In the genomic region with DNA sequence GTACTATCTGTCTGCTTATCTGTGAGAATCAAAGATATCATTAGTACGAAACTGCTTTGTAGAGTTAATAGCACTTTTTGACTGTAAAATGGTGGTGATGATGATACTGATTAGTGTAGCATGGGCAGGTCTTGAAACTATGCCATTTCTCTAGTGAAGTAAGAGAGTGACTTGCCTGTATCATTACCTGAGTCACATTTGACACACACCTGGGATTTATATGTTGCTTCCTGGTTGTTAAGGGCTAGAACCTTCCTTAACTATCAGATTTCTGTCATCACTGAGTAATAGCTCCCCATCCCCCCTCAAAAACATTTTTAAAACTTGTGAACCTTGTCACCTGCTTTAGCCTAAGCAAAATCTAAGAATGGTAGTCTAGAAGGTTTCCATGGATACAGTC, we compare ENCODE assay signal across 25 cellular contexts.
"Had no signal": no experiment of that assay in that cellular context is flagged by ENCODE, and none has a peak within 500 bp of the region (broad histone marks: within the 10 kb centered on the region; RNA-seq: fewer than 3 reads in every experiment).

No MANE protein-coding gene starts in this region.

- DNase-seq: colonic mucosa; effector CD8-positive, alpha-beta T cell; endodermal cell; erythroblast; gastrocnemius medialis; head of caudate nucleus; mesenchymal stem cell; mucosa of descending colon; naive B cell; pancreas; right lobe of liver; small intestine; stimulated activated CD4-positive, alpha-beta T cell treated with anti-CD3 and anti-CD28 coated beads, Interleukin-15, amount 100 ng/mL, for 24 hours; stimulated activated CD4-positive, alpha-beta T cell treated with anti-CD3 and anti-CD28 coated beads, Interleukin-4, amount 100 ng/mL, for 1 hour; stimulated activated CD8-positive, alpha-beta memory T cell treated with anti-CD3 and anti-CD28 coated beads, Interleukin-4, amount 100 ng/mL, for 48 hours; stimulated activated naive CD4-positive, alpha-beta T cell; stimulated activated naive CD8-positive, alpha-beta T cell treated with anti-CD3 and anti-CD28 coated beads, Interleukin-15, amount 100 ng/mL, for 72 hours; transverse colon; upper lobe of right lung; uterus had no signal

- ATAC-seq: gastrocnemius medialis; left lobe of liver; mucosa of descending colon; natural killer cell treated with Interleukin-12 subunit alpha and Interleukin-12 subunit beta and Interleukin-15 and Interleukin-18, amount 100 ng/mL, for 72 hours; pancreas; right lobe of liver; stimulated activated naive CD8-positive, alpha-beta T cell treated with anti-CD3 and anti-CD28 coated beads, Interleukin-15, amount 100 ng/mL, for 72 hours; upper lobe of right lung had no signal

- H3K27ac ChIP-seq: colonic mucosa, gastrocnemius medialis, neutrophil, pancreas, right lobe of liver, suprapubic skin, transverse colon, upper lobe of right lung, uterus had no signal

- H3K36me3 ChIP-seq: colonic mucosa, gastrocnemius medialis, neutrophil, pancreas, right lobe of liver, suprapubic skin, transverse colon, upper lobe of right lung, uterus had no signal

- H3K4me1 ChIP-seq: colonic mucosa, gastrocnemius medialis, pancreas, right lobe of liver, suprapubic skin, transverse colon, upper lobe of right lung, uterus had no signal

- H3K4me3 ChIP-seq: colonic mucosa, gastrocnemius medialis, lung, mucosa of descending colon, pancreas, right lobe of liver, suprapubic skin, transverse colon, upper lobe of right lung, uterus had no signal

- H3K27me3 ChIP-seq: colonic mucosa, gastrocnemius medialis, neutrophil, pancreas, right lobe of liver, suprapubic skin, transverse colon, upper lobe of right lung, uterus had no signal

- H3K9me3 ChIP-seq: colonic mucosa, gastrocnemius medialis, mucosa of descending colon, neutrophil, pancreas, right lobe of liver, suprapubic skin, transverse colon, upper lobe of right lung, uterus had no signal
